Comparison of ENCODE assay signal across 12 cellular contexts in the genomic region with DNA sequence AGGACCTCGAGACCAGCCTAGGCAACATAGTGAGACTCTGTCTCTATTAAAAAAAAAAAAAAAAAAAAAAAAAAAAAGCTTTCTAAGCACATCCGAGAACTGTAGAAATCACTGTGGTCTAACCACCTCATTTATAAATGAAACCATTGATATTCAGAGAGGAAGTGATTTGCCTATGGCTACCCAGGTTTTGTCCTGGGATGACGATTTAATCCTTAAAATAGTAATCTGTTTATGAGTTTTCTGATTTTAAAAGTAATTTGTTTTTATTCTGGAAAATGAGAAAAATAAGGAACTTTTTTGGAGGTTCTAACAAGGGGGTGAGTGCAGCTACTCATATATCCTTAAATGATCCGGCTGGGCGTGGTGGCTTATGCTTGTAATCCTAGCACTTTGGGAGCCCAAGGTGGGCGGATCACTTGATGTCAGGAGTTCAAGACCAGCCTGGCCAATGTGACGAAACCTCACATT. TPM values are rescaled to one million over a fixed set of nuclear protein-coding genes. Genes with fewer than 3 reads are reported as not detected.
DNase-seq lines count a peak whose midpoint lies in the region; ATAC-seq, FAIRE-seq and TF ChIP-seq lines count a peak whose summit lies in the region.
"Had no signal": no experiment of that assay in that cellular context is flagged by ENCODE, and none has a peak within 500 bp of the region (broad histone marks: within the 10 kb centered on the region; RNA-seq: fewer than 3 reads in every experiment).

No MANE protein-coding gene starts in this region.

- H3K9me3 ChIP-seq in OCI-LY3 (ENCODE audit: insufficient read depth, low read length): no peaks in the 10 kb centered on the region
- no peaks in the 10 kb centered on the region for H3K9me3 ChIP-seq in small intestine (ENCODE audit: control insufficient read depth, low read depth)
- H3K9me3 ChIP-seq: adrenal gland had no signal

- H4K20me1 ChIP-seq in OCI-LY3 (ENCODE audit: insufficient read depth, low read length): no peaks in the 10 kb centered on the region; the same call in 1 of the 2 replicates

- peak overlapping the region; percentile 19; the same call in 1 of the 2 replicates for H3K4me3 ChIP-seq in OCI-LY3 (ENCODE audit: low read length)
- no peak overlapping the region for H3K4me3 ChIP-seq in small intestine (ENCODE audit: low read depth in 1 of 2, low read length in 2 of 2)
- H3K4me3 ChIP-seq: adrenal gland had no signal

- 74 to 87% (median 79%) methylated on average over 7 of the region's 7 CpGs for WGBS in small intestine, 3 donors

- TF ChIP-seq POLR2A in GM12892 (IDR thresholded peaks at IDR 0.05; ENCODE audit: low read depth, low read length): no peak

- DNase-seq in GM12892 (ENCODE audit: insufficient read length) (no peak), GDM1 (lab: John Stamatoyannopoulos, UW) (no peak), cerebellar cortex (ENCODE audit: low spot score) (no peak), small intestine (no peak), NCI-H69 (lab: John Stamatoyannopoulos, UW) (no peak)
- DNase-seq: adrenal gland; CD8-positive, alpha-beta T cell; endodermal cell; NCI-H526 treated with DMSO at 0.1 percent for 48 hours had no signal

- H3K27ac ChIP-seq in OCI-LY3 (ENCODE audit: low read length): no peak overlapping the region
- H3K27ac ChIP-seq in small intestine (ENCODE audit: low read depth in 1 of 2, low read length in 1 of 2): peak overlapping the region in 1 of 2 donors; percentile 62
- H3K27ac ChIP-seq: adrenal gland had no signal

- ATAC-seq in GM19468 (IDR thresholded peaks at IDR 0.05; ENCODE audit: extremely low read depth, unreplicated experiment): peak; percentile 27
- peak; percentile 41 for ATAC-seq in HG03066 (IDR thresholded peaks at IDR 0.05; ENCODE audit: low read depth, unreplicated experiment)
- ATAC-seq: CD8-positive, alpha-beta T cell had no signal

- no peak overlapping the region for H2AFZ ChIP-seq in OCI-LY3 (ENCODE audit: low read depth, low read length)

- H3K4me2 ChIP-seq in OCI-LY3 (ENCODE audit: low read length): peak overlapping the region; percentile 46

- H3K27me3 ChIP-seq in OCI-LY3 (ENCODE audit: low read depth, low read length) (peaks cover 61% of the 10 kb centered on the region), small intestine (ENCODE audit: control insufficient read depth in 2 of 2, insufficient read depth in 2 of 2, low read length in 2 of 2) (no peaks in the 10 kb centered on the region)
- H3K27me3 ChIP-seq: adrenal gland had no signal

- H3K9ac ChIP-seq in OCI-LY3 (ENCODE audit: low read length): no peak overlapping the region

- H3K36me3 ChIP-seq in OCI-LY3 (replicated peaks; ENCODE audit: low read depth, low read length) (no peaks in the 10 kb centered on the region), small intestine (ENCODE audit: control insufficient read depth in 2 of 2, insufficient read depth in 2 of 2, low read length in 2 of 2) (no peaks in the 10 kb centered on the region)
- H3K36me3 ChIP-seq: adrenal gland had no signal

- peaks cover 16% of the 10 kb centered on the region for H3K4me1 ChIP-seq in OCI-LY3 (ENCODE audit: low read length)
- H3K4me1 ChIP-seq in small intestine (ENCODE audit: control insufficient read depth in 2 of 2, insufficient read depth in 1 of 2, low read depth in 1 of 2, low read length in 1 of 2): no peaks in the 10 kb centered on the region
- H3K4me1 ChIP-seq: adrenal gland had no signal

- no peaks in the 10 kb centered on the region for H3K79me2 ChIP-seq in OCI-LY3 (ENCODE audit: low read length)

- TF ChIP-seq CTCF in OCI-LY3 (IDR thresholded peaks at IDR 0.05; ENCODE audit: low read depth, low read length): no peak

- FAIRE-seq in GM12892 (lab: Jason Lieb, UNC) (peak; percentile 9), small intestine (lab: Jason Lieb, UNC) (no peak)

RNA-seq across cellular contexts. Expression of a gene that starts 6.5 kb away (rescaled TPM):
- 65.0 TPM for polyA plus RNA-seq in GM12892 (2012; ENCODE audit: missing spikeins)
- polyA plus RNA-seq in small intestine: 10 to 100 TPM; 17.7 to 37.1 (median 29.5) TPM

RNA-seq across cellular contexts. Expression of a gene that starts 24.4 kb away (rescaled TPM):
- polyA plus RNA-seq in GM12892 (2012; ENCODE audit: missing spikeins): 40.1 TPM
- 1 to 10 TPM in 2 of 3 donors, under 1 TPM in 1; 0.89 to 6.4 (median 3.0) TPM for polyA plus RNA-seq in small intestine

RNA-seq across cellular contexts. Expression of a gene that starts 43.5 kb away (rescaled TPM):
- 42.5 TPM for polyA plus RNA-seq in GM12892 (2012; ENCODE audit: missing spikeins)
- polyA plus RNA-seq in small intestine: 10 to 100 TPM in 2 of 3 donors, 1 to 10 TPM in 1; 9.2 to 18.5 (median 12.7) TPM
